10 cellular contexts compared by ENCODE assay signal in the genomic region with DNA sequence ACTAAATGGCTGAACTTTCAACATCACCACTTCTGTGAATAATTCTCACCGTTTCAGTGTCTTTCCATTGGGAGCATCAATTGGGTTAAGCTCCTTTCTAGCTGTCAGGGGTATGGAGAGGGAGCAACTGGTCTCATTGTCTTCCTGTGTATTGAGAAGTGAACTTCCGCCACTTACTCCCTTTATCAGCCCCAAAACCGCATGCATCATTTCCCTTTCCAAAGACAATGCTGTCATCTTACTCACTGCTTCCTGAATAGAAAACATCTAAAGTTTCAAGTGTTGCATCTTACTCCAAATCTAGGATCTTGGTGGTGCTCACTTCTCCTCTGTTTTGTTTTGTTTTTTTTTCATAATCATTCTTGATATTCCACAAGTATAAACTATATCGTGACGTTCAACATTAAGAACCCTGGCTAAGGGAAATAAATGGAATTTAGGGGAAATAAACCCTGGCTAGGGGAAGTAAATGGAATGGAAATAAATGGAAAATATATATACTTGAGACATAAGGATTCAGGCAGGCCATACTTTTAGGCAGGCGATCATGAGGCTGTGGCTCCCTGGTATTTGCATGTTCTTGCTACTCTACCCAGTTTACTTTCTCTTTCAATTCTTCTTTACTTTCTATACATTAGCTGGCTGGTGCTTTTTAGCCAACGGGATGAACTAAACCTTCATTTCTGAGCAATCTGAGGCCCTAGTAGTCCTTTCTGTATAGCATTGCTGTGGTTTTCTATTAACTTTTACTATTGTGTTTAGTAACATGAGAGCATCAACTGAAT.
DNase-seq lines count a peak whose midpoint lies in the region; ATAC-seq and TF ChIP-seq lines count a peak whose summit lies in the region.
"Had no signal": no experiment of that assay in that cellular context is flagged by ENCODE, and none has a peak within 500 bp of the region (broad histone marks: within the 10 kb centered on the region; RNA-seq: fewer than 3 reads in every experiment).

No MANE protein-coding gene starts in this region.

- no peaks in the 10 kb centered on the region for H3F3A ChIP-seq in MM.1S (ENCODE audit: insufficient read depth, low read length)

- intact Hi-C loops in head of caudate nucleus (cut with DNase I) = no loop called here

- no peak overlapping the region for H2AFZ ChIP-seq in MM.1S (ENCODE audit: low read length)

- no peak overlapping the region for H3K9ac ChIP-seq in MM.1S (ENCODE audit: low read length)

- no peaks in the 10 kb centered on the region for H3K27me3 ChIP-seq in MM.1S (replicated peaks; ENCODE audit: insufficient read depth, low read length)

- no peaks in the 10 kb centered on the region for H4K20me1 ChIP-seq in MM.1S (ENCODE audit: insufficient read depth, low read length)

- no peaks in the 10 kb centered on the region for H3K9me2 ChIP-seq in MM.1S (replicated peaks; ENCODE audit: insufficient read depth, low read length)

- H3K4me3 ChIP-seq in MM.1S (ENCODE audit: low read length) (no peak overlapping the region), choroid plexus epithelial cell (ENCODE audit: low read depth, low read length) (no peak overlapping the region), foreskin fibroblast (ENCODE audit: low read depth in 1 of 2, low read length in 2 of 2) (no peak overlapping the region)

- H3K4me1 ChIP-seq in MM.1S (ENCODE audit: low read length) = no peaks in the 10 kb centered on the region

- H3K79me2 ChIP-seq in MM.1S (ENCODE audit: low read length) = no peaks in the 10 kb centered on the region

- ATAC-seq in GM21576 (IDR thresholded peaks at IDR 0.05; ENCODE audit: unreplicated experiment) = peak; percentile 72

- DNase-seq in GDM1 (lab: John Stamatoyannopoulos, UW) = peak; percentile 23
- peak; percentile 35 for DNase-seq in MM.1S
- DNase-seq in choroid plexus epithelial cell (ENCODE audit: low read depth) = peak; percentile 62
- no peak for DNase-seq in foreskin fibroblast
- DNase-seq in AG08395 (ENCODE audit: low spot score) = no peak
- DNase-seq in GOT3 (lab: John Stamatoyannopoulos, UW) = no peak
- no peak for DNase-seq in head of caudate nucleus
- DNase-seq: activated CD4-positive, alpha-beta T cell treated with anti-CD3 and anti-CD28 coated beads, Interleukin-2, amount 10 ng/mL, durations not matched to agents 7 days and 5 days; DND-41 had no signal

- TF ChIP-seq CTCF in MM.1S (IDR thresholded peaks at IDR 0.05; ENCODE audit: low read length) (no peak), choroid plexus epithelial cell (conservative IDR thresholded peaks at IDR 0.05; ENCODE audit: low read depth, low read length) (no peak), foreskin fibroblast (IDR thresholded peaks at IDR 0.05; ENCODE audit: low read depth, low read length) (no peak)

- H3K4me2 ChIP-seq in MM.1S (ENCODE audit: low read depth, low read length) = no peak overlapping the region

- no peaks in the 10 kb centered on the region for H3K9me3 ChIP-seq in MM.1S (replicated peaks; ENCODE audit: insufficient read depth, low read length)

- no peak overlapping the region for H3K27ac ChIP-seq in MM.1S (ENCODE audit: low read length)

- H3K36me3 ChIP-seq in MM.1S (replicated peaks; ENCODE audit: insufficient read depth, low read length) = no peaks in the 10 kb centered on the region

Comparison
In these comparisons a context has a peak if more than half of its experiments do, and no peak if none do; other contexts are left out.
1. DNase-seq: peak in GDM1 (single experiment), MM.1S (single experiment) and choroid plexus epithelial cell (single experiment); none in foreskin fibroblast (0 of 2), AG08395 (single experiment), GOT3 (single experiment) and head of caudate nucleus (0 of 42).